In the genomic region with DNA sequence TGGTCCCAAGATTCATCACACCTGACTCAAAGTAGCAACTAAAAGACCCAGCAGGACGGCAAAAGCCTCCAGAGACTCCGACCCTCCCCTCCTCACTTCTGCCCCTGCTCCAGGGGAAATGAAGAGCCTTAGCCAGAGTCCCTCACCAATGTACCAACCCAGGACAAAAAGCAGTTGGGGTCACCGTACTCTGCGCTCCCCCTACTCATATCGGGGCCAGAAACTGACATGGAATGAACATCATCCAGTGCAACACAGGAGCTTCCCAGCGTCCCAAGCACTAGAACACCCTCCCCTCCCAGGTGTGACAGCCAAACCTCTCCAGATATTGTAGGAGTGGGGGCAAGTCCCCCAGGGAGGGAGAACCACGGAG, we compare ENCODE assay signal across 10 cellular contexts. TPM values are rescaled to one million over a fixed set of nuclear protein-coding genes. Genes with fewer than 3 reads are reported as not detected.
DNase-seq lines count a peak whose midpoint lies in the region; ATAC-seq and TF ChIP-seq lines count a peak whose summit lies in the region.
"Had no signal": no experiment of that assay in that cellular context is flagged by ENCODE, and none has a peak within 500 bp of the region (broad histone marks: within the 10 kb centered on the region; RNA-seq: fewer than 3 reads in every experiment).

No MANE protein-coding gene starts in this region.

- H2AFZ ChIP-seq in KMS-11 (ENCODE audit: low read depth) = no peak overlapping the region

- DNase-seq in AG09309 (ENCODE audit: low read depth) = no peak
- DNase-seq in choroid plexus epithelial cell (ENCODE audit: low read depth) = no peak
- no peak for DNase-seq in DMS 273 treated with DMSO at 0.1 percent for 48 hours (lab: John Stamatoyannopoulos, UW)
- DNase-seq in HT-29 (ENCODE audit: low spot score) = no peak
- no peak for DNase-seq in activated CD4-positive, alpha-beta T cell treated with anti-CD3 and anti-CD28 coated beads for 4 hours
- DNase-seq: central memory CD4-positive, alpha-beta T cell; NCI-H1048 had no signal

- H3K27ac ChIP-seq in KMS-11 (no peak overlapping the region; the same call in 1 of the 2 replicates), muscle layer of colon (ENCODE audit: low read depth, low read length) (peak overlapping the region; percentile 96)

- H4K20me1 ChIP-seq in KMS-11 (ENCODE audit: insufficient read depth) = peaks cover 25% of the 10 kb centered on the region

- TF ChIP-seq CTCF in AG09309 (IDR thresholded peaks at IDR 0.05; ENCODE audit: control insufficient read depth, insufficient read depth, low read depth, low read length, missing control alignments) = no peak
- no peak for TF ChIP-seq CTCF in KMS-11 (conservative IDR thresholded peaks at IDR 0.05; ENCODE audit: low read depth, low read length)
- TF ChIP-seq CTCF in choroid plexus epithelial cell (conservative IDR thresholded peaks at IDR 0.05; ENCODE audit: low read depth, low read length) = no peak

- H3K9ac ChIP-seq in KMS-11 (no peak overlapping the region), muscle layer of colon (ENCODE audit: low read length) (peak overlapping the region; percentile 98)

- peaks cover 50% of the 10 kb centered on the region for H3K36me3 ChIP-seq in KMS-11 (ENCODE audit: insufficient read depth)
- H3K36me3 ChIP-seq in muscle layer of colon (ENCODE audit: insufficient read depth, low read length) = peaks cover 58% of the 10 kb centered on the region

- ATAC-seq in HG02884 (IDR thresholded peaks at IDR 0.05; ENCODE audit: unreplicated experiment) = no peak

- peak overlapping the region; percentile 78 for H3K4me3 ChIP-seq in AG09309 (ENCODE audit: control insufficient read depth, low read depth, low read length)
- H3K4me3 ChIP-seq in KMS-11 (IDR thresholded peaks at IDR 0.05; ENCODE audit: insufficient read depth, low read depth, low read length) = no peak overlapping the region
- peak overlapping the region; percentile 98 for H3K4me3 ChIP-seq in choroid plexus epithelial cell (ENCODE audit: low read depth, low read length)
- H3K4me3 ChIP-seq in muscle layer of colon (ENCODE audit: low read depth in 1 of 2, low read length in 2 of 2) = peak overlapping the region; percentile 88 to 99

- no peaks in the 10 kb centered on the region for H3K9me3 ChIP-seq in muscle layer of colon (ENCODE audit: low read length)

- peaks cover 63% of the 10 kb centered on the region for H3K79me2 ChIP-seq in KMS-11 (ENCODE audit: insufficient read depth, low read depth)

- H3K4me1 ChIP-seq in KMS-11 (ENCODE audit: low read depth, poor library complexity, severe bottlenecking) = peaks cover 36% of the 10 kb centered on the region
- H3K4me1 ChIP-seq in muscle layer of colon (ENCODE audit: insufficient read depth, low read length) = peaks cover 37% of the 10 kb centered on the region

- H3K27me3 ChIP-seq in KMS-11 (ENCODE audit: insufficient read depth, low read depth) (no peaks in the 10 kb centered on the region), muscle layer of colon (ENCODE audit: control insufficient read depth in 1 of 2, insufficient read depth in 2 of 2, low read length in 2 of 2) (no peaks in the 10 kb centered on the region)

- peak overlapping the region; percentile 94 for H3K4me2 ChIP-seq in KMS-11

RNA-seq across cellular contexts. Expression of gene EEF2, which starts 1.7 kb away (rescaled TPM):
- total RNA-seq in HT-29 (2014; rRNA removed; shearing (Covaris generic)) = 2,153 and 2,165 TPM in 2 replicates

RNA-seq across cellular contexts. Expression of gene DAPK3, which starts 12.6 kb away (rescaled TPM):
- total RNA-seq in HT-29 (2014; rRNA removed; shearing (Covaris generic)) = 75.4 and 84.8 TPM in 2 replicates

RNA-seq across cellular contexts. Expression of gene PIAS4, which starts 24.0 kb away (rescaled TPM):
- total RNA-seq in HT-29 (2014; rRNA removed; shearing (Covaris generic)) = 40.6 and 40.8 TPM in 2 replicates

RNA-seq across cellular contexts. Expression of gene NMRK2, which starts 50.7 kb away (rescaled TPM):
- total RNA-seq in HT-29 (2014; rRNA removed; shearing (Covaris generic)) = not detected in 2 replicates
